In genomic region chr5:102955463-102955862, GRCh38 we compare ENCODE assay signal across 26 cellular contexts.
"Had no signal": no experiment of that assay in that cellular context is flagged by ENCODE, and none has a peak within 500 bp of the region (broad histone marks: within the 10 kb centered on the region; RNA-seq: fewer than 3 reads in every experiment).

No MANE protein-coding gene starts in this region.

- H3K27ac ChIP-seq: breast epithelium, esophagus squamous epithelium, neutrophil, pancreas, thyroid gland, VCaP had no signal

- H3K9me3 Mint-ChIP-seq: activated naive CD4-positive, alpha-beta T cell treated with anti-CD3 and anti-CD28 coated beads, Interleukin-2, amount 10 ng/mL, durations not matched to agents 7 days and 5 days; activated naive CD8-positive, alpha-beta T cell treated with anti-CD3 and anti-CD28 coated beads, Interleukin-2, amount 50 U/mL, for 24 hours; natural killer cell had no signal

- FAIRE-seq: astrocyte, keratinocyte, pancreas had no signal

- H3K4me1 ChIP-seq: breast epithelium, thyroid gland had no signal

- H3K4me3 ChIP-seq: breast epithelium, esophagus squamous epithelium, lung, pancreas, thyroid gland had no signal

- DNase-seq: activated CD4-positive, CD25-positive, alpha-beta regulatory T cell treated with anti-CD3 and anti-CD28 coated beads, Interleukin-2, amount 50 U/mL, for 72 hours; activated CD8-positive, alpha-beta memory T cell treated with anti-CD3 and anti-CD28 coated beads for 24 hours; activated CD8-positive, alpha-beta memory T cell treated with anti-CD3 and anti-CD28 coated beads, Interleukin-2, amount 50 U/mL, for 48 hours; activated effector memory CD4-positive, alpha-beta T cell treated with Interleukin-2 at 50 U/mL for 16 hours; activated naive CD4-positive, alpha-beta T cell treated with anti-CD3 and anti-CD28 coated beads, Interleukin-2, amount 10 ng/mL, durations not matched to agents 7 days and 5 days; activated naive CD8-positive, alpha-beta T cell treated with anti-CD3 and anti-CD28 coated beads, Interleukin-2, amount 50 U/mL, for 24 hours; activated T-cell treated with anti-CD3 and anti-CD28 coated beads, Interleukin-2, amount 50 U/mL, for 48 hours; dermis blood vessel endothelial cell; effector memory CD4-positive, alpha-beta T cell; esophagus squamous epithelium; foreskin fibroblast; glutamatergic neuron; hypothalamus; natural killer cell; pancreas; stimulated activated CD8-positive, alpha-beta memory T cell treated with anti-CD3 and anti-CD28 coated beads, Interleukin-4, amount 100 ng/mL, for 48 hours; stimulated activated naive CD4-positive, alpha-beta T cell treated with Interleukin-2 at 50 U/mL for 16 hours; T-helper 2 cell; thyroid gland had no signal

- H3K9me3 ChIP-seq: breast epithelium, esophagus squamous epithelium, neutrophil, pancreas, thyroid gland had no signal

- H3K27me3 Mint-ChIP-seq: activated naive CD4-positive, alpha-beta T cell treated with anti-CD3 and anti-CD28 coated beads, Interleukin-2, amount 10 ng/mL, durations not matched to agents 7 days and 5 days; activated naive CD8-positive, alpha-beta T cell treated with anti-CD3 and anti-CD28 coated beads, Interleukin-2, amount 50 U/mL, for 24 hours had no signal

- ATAC-seq: activated naive CD8-positive, alpha-beta T cell treated with anti-CD3 and anti-CD28 coated beads, Interleukin-2, amount 50 U/mL, for 24 hours; natural killer cell; pancreas; sciatic nerve had no signal

- H3K27ac Mint-ChIP-seq: activated naive CD4-positive, alpha-beta T cell treated with anti-CD3 and anti-CD28 coated beads, Interleukin-2, amount 10 ng/mL, durations not matched to agents 7 days and 5 days; activated naive CD8-positive, alpha-beta T cell treated with anti-CD3 and anti-CD28 coated beads, Interleukin-2, amount 50 U/mL, for 24 hours; natural killer cell had no signal

- H3K4me3 Mint-ChIP-seq: activated naive CD4-positive, alpha-beta T cell treated with anti-CD3 and anti-CD28 coated beads, Interleukin-2, amount 10 ng/mL, durations not matched to agents 7 days and 5 days; activated naive CD8-positive, alpha-beta T cell treated with anti-CD3 and anti-CD28 coated beads, Interleukin-2, amount 50 U/mL, for 24 hours; natural killer cell had no signal

- H3K27me3 ChIP-seq: breast epithelium, esophagus squamous epithelium, neutrophil, pancreas, thyroid gland had no signal

- H3K4me1 Mint-ChIP-seq: activated naive CD4-positive, alpha-beta T cell treated with anti-CD3 and anti-CD28 coated beads, Interleukin-2, amount 10 ng/mL, durations not matched to agents 7 days and 5 days; natural killer cell had no signal

- H3K36me3 ChIP-seq: breast epithelium, pancreas, thyroid gland had no signal
